14 cellular contexts compared by ENCODE assay signal in the genomic region with DNA sequence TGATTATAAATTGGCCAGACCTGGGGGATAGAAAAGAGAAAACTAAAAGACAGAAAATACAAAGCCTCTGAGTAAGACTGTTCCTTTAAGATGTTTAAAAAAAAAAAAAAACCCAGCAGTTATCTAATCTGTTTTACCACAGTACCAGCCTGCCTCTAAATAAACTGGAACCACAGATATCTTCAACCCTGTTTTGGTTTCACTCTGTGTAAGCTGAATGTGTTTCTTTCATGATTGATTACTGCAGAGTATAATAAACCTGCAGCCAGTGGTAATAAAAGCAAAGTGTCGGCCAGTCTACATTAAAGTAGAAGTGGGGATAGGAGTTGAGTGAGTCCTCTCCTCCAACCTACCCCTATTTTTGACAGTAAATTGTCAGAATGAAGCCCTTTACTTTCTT. TPM values are rescaled to one million over a fixed set of nuclear protein-coding genes. Genes with fewer than 3 reads are reported as not detected.
DNase-seq lines count a peak whose midpoint lies in the region; ATAC-seq, FAIRE-seq and TF ChIP-seq lines count a peak whose summit lies in the region.
"Had no signal": no experiment of that assay in that cellular context is flagged by ENCODE, and none has a peak within 500 bp of the region (broad histone marks: within the 10 kb centered on the region; RNA-seq: fewer than 3 reads in every experiment).

No MANE protein-coding gene starts in this region.

- no peaks in the 10 kb centered on the region for H3K36me3 Mint-ChIP-seq in mesothelial cell of epicardium

- DNase-seq in left lobe of liver (ENCODE audit: low spot score): no peak
- DNase-seq in HuH-7.5 (ENCODE audit: low spot score): no peak
- no peak for DNase-seq in mesothelial cell of epicardium (ENCODE audit: low spot score in 2 of 2, unreplicated experiment in 2 of 2)
- no peak for DNase-seq in D721Med (ENCODE audit: insufficient read length, low spot score)
- DNase-seq: activated naive CD4-positive, alpha-beta T cell treated with Interleukin-2 at 50 U/mL for 16 hours; C1 segment of cervical spinal cord; effector CD8-positive, alpha-beta T cell; mesenchymal stem cell; NCI-H2029; occipital lobe; stomach had no signal

- no peaks in the 10 kb centered on the region for H3K9me3 Mint-ChIP-seq in mesothelial cell of epicardium

- H3K27ac Mint-ChIP-seq in mesothelial cell of epicardium: no peak overlapping the region

- H3K4me3 Mint-ChIP-seq in mesothelial cell of epicardium: no peak overlapping the region

- FAIRE-seq in D721Med (lab: Jason Lieb, UNC): no peak

- H3K4me1 Mint-ChIP-seq in mesothelial cell of epicardium: peaks cover 3% of the 10 kb centered on the region

- H3K27me3 Mint-ChIP-seq in mesothelial cell of epicardium (ENCODE audit: low read depth): peaks cover 3% of the 10 kb centered on the region

- ATAC-seq in GM18873 (IDR thresholded peaks at IDR 0.05; ENCODE audit: low FRiP score, unreplicated experiment) (peak; percentile 66), GM21717 (IDR thresholded peaks at IDR 0.05; ENCODE audit: unreplicated experiment) (peak; percentile 77), HG03565 (IDR thresholded peaks at IDR 0.05; ENCODE audit: unreplicated experiment) (peak; percentile 74), left lobe of liver (peak; percentile 34)

- TF ChIP-seq CTCF in mesothelial cell of epicardium (IDR thresholded peaks at IDR 0.05; ENCODE audit: unreplicated experiment): no peak
- no peak for TF ChIP-seq CTCF in D721Med (IDR thresholded peaks at IDR 0.05; ENCODE audit: insufficient read depth, missing control alignments)

RNA-seq across cellular contexts. Expression of gene MGAM2, which starts 40.6 kb away (rescaled TPM):
- total RNA-seq in left lobe of liver (0.05 TPM), mesothelial cell of epicardium (0.07 to 0.18 TPM (median 0.13 TPM) in 3 replicates)
- total RNA-seq: occipital lobe had no signal
